Comparison of ENCODE assay signal across 9 cellular contexts in genomic region chr12:1474567-1475153, GRCh38.
A peak's percentile ranks its signal among the peaks of the same experiment; 100 is the strongest.
DNase-seq lines count a peak whose midpoint lies in the region; ATAC-seq and TF ChIP-seq lines count a peak whose summit lies in the region.
"Had no signal": no experiment of that assay in that cellular context is flagged by ENCODE, and none has a peak within 500 bp of the region (broad histone marks: within the 10 kb centered on the region; RNA-seq: fewer than 3 reads in every experiment).

No MANE protein-coding gene starts in this region.

- DNase-seq in HEK293T (ENCODE audit: extremely low spot score): no peak
- peak; percentile 84 to 95 for DNase-seq in SJSA1 (ENCODE audit: low read depth in 1 of 2, low spot score in 2 of 2)
- DNase-seq in glomerular visceral epithelial cell (ENCODE audit: extremely low spot score): peak; percentile 82
- DNase-seq in smooth muscle cell (lab: John Stamatoyannopoulos, UW; ENCODE audit: unreplicated experiment): no peak
- DNase-seq in mucosa of descending colon: no peak
- DNase-seq in NCI-H146 (lab: John Stamatoyannopoulos, UW): no peak
- DNase-seq in NCI-H128 (lab: John Stamatoyannopoulos, UW; ENCODE audit: unreplicated experiment): no peak
- DNase-seq in WERI-Rb-1: no peak
- DNase-seq: activated CD4-positive, alpha-beta T cell treated with anti-CD3 and anti-CD28 coated beads, Interleukin-2, amount 50 U/mL, for 4 hours had no signal

- WGBS in smooth muscle cell (ENCODE audit: low lambda C conversion rate): 36% methylated on average over 10 of the region's 10 CpGs

- CTCF ChIA-PET in HEK293T (lab: Yijun Ruan, JAX): interaction anchor here (0.6 kb wide), 1 partner anchor 379 kb away, joined by 6 read pairs; no protein-coding TSS in a partner anchor

- TF ChIP-seq CTCF in smooth muscle cell (IDR thresholded peaks at IDR 0.05; ENCODE audit: borderline replicate concordance, insufficient read depth, poor library complexity, severe bottlenecking) (no peak), mucosa of descending colon (IDR thresholded peaks at IDR 0.05) (no peak), WERI-Rb-1 (IDR thresholded peaks at IDR 0.05; ENCODE audit: low read depth, low read length) (no peak)

- H3K36me3 ChIP-seq in SJSA1 (no peaks in the 10 kb centered on the region), smooth muscle cell (ENCODE audit: low read depth) (no peaks in the 10 kb centered on the region), mucosa of descending colon (ENCODE audit: low read depth) (no peaks in the 10 kb centered on the region), WERI-Rb-1 (no peaks in the 10 kb centered on the region)

- H3K79me2 ChIP-seq in smooth muscle cell (ENCODE audit: low read depth): no peaks in the 10 kb centered on the region

- H3K4me3 ChIP-seq in SJSA1 (peak overlapping the region; percentile 6), smooth muscle cell (peak overlapping the region; percentile 20), mucosa of descending colon (no peak overlapping the region), WERI-Rb-1 (ENCODE audit: low read depth, low read length) (no peak overlapping the region)

- no peak for ATAC-seq in mucosa of descending colon

- H3K27ac ChIP-seq in SJSA1: peak overlapping the region; percentile 96
- peak overlapping the region; percentile 92 for H3K27ac ChIP-seq in smooth muscle cell (ENCODE audit: low read depth)
- no peak overlapping the region for H3K27ac ChIP-seq in WERI-Rb-1

- H3K4me2 ChIP-seq in smooth muscle cell: peak overlapping the region; percentile 71

- H3F3A ChIP-seq in smooth muscle cell (ENCODE audit: low read depth): peaks cover 19% of the 10 kb centered on the region

- H4K20me1 ChIP-seq in smooth muscle cell (ENCODE audit: low read depth): no peaks in the 10 kb centered on the region

- POLR2A ChIA-PET in HEK293T (lab: Yijun Ruan, JAX): no interaction called here

- peaks cover 51% of the 10 kb centered on the region for H3K4me1 ChIP-seq in SJSA1 (replicated peaks)
- H3K4me1 ChIP-seq in smooth muscle cell (ENCODE audit: low read depth): peaks cover 24% of the 10 kb centered on the region
- peaks cover 10% of the 10 kb centered on the region for H3K4me1 ChIP-seq in mucosa of descending colon (ENCODE audit: low read depth)

- H2AFZ ChIP-seq in smooth muscle cell (ENCODE audit: low read depth): no peak overlapping the region

- intact Hi-C loops in mucosa of descending colon (cut with DNase I, micrococcal nuclease): no loop called here

- no peaks in the 10 kb centered on the region for H3K9me3 ChIP-seq in SJSA1 (replicated peaks)
- H3K9me3 ChIP-seq in smooth muscle cell (replicated peaks; ENCODE audit: low read depth): no peaks in the 10 kb centered on the region
- H3K9me3 ChIP-seq in mucosa of descending colon: no peaks in the 10 kb centered on the region
- H3K9me3 ChIP-seq in WERI-Rb-1 (ENCODE audit: severe bottlenecking): no peaks in the 10 kb centered on the region

- H3K9ac ChIP-seq in smooth muscle cell (ENCODE audit: low read depth): peak overlapping the region; percentile 65

- H3K27me3 ChIP-seq in SJSA1 (replicated peaks) (no peaks in the 10 kb centered on the region), smooth muscle cell (ENCODE audit: low read depth) (no peaks in the 10 kb centered on the region), WERI-Rb-1 (ENCODE audit: insufficient read depth, low read depth, severe bottlenecking) (no peaks in the 10 kb centered on the region)

TF ChIP-seq in HEK293T, 16 proteins besides CTCF, POLR2A, EP300 and RAD21:
- TF ChIP-seq L3MBTL2 (conservative IDR thresholded peaks at IDR 0.05) (peak; percentile 43; the same call in 1 of the 2 replicates), SUZ12 (IDR thresholded peaks at IDR 0.05) (no peak), CTBP1 (IDR thresholded peaks at IDR 0.05; ENCODE audit: borderline replicate concordance) (no peak)
- TF ChIP-seq, protein P1, sequence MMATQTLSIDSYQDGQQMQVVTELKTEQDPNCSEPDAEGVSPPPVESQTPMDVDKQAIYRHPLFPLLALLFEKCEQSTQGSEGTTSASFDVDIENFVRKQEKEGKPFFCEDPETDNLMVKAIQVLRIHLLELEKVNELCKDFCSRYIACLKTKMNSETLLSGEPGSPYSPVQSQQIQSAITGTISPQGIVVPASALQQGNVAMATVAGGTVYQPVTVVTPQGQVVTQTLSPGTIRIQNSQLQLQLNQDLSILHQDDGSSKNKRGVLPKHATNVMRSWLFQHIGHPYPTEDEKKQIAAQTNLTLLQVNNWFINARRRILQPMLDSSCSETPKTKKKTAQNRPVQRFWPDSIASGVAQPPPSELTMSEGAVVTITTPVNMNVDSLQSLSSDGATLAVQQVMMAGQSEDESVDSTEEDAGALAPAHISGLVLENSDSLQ (IDR thresholded peaks at IDR 0.05): no peak

Comparison
In these comparisons a context has a peak if more than half of its experiments do, and no peak if none do; other contexts are left out.
1. DNase-seq: peak in SJSA1 (2 of 2) and glomerular visceral epithelial cell (single experiment); none in HEK293T (single experiment), smooth muscle cell (single experiment), mucosa of descending colon (0 of 3), NCI-H146 (single experiment), NCI-H128 (single experiment) and WERI-Rb-1 (single experiment).
2. H3K4me3 ChIP-seq: peak in SJSA1 (single experiment) and smooth muscle cell (single experiment); none in mucosa of descending colon (single experiment) and WERI-Rb-1 (single experiment).